Comparison of ENCODE assay signal across 1 cellular context in genomic region chr6:30163090-30163917, GRCh38.
A peak's percentile ranks its signal among the peaks of the same experiment; 100 is the strongest.
TF ChIP-seq lines count a peak whose summit lies in the region.

TRIM15 (plus strand) TSS chr6:30163546; CDS start chr6:30163685, 139 bp downstream.

TF ChIP-seq in HepG2, 621 proteins besides CTCF, POLR2A, EP300 and RAD21 (continued from another document and continues in another):
- TF ChIP-seq, protein P1, sequence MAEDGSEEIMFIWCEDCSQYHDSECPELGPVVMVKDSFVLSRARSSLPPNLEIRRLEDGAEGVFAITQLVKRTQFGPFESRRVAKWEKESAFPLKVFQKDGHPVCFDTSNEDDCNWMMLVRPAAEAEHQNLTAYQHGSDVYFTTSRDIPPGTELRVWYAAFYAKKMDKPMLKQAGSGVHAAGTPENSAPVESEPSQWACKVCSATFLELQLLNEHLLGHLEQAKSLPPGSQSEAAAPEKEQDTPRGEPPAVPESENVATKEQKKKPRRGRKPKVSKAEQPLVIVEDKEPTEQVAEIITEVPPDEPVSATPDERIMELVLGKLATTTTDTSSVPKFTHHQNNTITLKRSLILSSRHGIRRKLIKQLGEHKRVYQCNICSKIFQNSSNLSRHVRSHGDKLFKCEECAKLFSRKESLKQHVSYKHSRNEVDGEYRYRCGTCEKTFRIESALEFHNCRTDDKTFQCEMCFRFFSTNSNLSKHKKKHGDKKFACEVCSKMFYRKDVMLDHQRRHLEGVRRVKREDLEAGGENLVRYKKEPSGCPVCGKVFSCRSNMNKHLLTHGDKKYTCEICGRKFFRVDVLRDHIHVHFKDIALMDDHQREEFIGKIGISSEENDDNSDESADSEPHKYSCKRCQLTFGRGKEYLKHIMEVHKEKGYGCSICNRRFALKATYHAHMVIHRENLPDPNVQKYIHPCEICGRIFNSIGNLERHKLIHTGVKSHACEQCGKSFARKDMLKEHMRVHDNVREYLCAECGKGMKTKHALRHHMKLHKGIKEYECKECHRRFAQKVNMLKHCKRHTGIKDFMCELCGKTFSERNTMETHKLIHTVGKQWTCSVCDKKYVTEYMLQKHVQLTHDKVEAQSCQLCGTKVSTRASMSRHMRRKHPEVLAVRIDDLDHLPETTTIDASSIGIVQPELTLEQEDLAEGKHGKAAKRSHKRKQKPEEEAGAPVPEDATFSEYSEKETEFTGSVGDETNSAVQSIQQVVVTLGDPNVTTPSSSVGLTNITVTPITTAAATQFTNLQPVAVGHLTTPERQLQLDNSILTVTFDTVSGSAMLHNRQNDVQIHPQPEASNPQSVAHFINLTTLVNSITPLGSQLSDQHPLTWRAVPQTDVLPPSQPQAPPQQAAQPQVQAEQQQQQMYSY (CRISPR knock-in tag; IDR thresholded peaks at IDR 0.05) = no peak
- TF ChIP-seq, protein P2, sequence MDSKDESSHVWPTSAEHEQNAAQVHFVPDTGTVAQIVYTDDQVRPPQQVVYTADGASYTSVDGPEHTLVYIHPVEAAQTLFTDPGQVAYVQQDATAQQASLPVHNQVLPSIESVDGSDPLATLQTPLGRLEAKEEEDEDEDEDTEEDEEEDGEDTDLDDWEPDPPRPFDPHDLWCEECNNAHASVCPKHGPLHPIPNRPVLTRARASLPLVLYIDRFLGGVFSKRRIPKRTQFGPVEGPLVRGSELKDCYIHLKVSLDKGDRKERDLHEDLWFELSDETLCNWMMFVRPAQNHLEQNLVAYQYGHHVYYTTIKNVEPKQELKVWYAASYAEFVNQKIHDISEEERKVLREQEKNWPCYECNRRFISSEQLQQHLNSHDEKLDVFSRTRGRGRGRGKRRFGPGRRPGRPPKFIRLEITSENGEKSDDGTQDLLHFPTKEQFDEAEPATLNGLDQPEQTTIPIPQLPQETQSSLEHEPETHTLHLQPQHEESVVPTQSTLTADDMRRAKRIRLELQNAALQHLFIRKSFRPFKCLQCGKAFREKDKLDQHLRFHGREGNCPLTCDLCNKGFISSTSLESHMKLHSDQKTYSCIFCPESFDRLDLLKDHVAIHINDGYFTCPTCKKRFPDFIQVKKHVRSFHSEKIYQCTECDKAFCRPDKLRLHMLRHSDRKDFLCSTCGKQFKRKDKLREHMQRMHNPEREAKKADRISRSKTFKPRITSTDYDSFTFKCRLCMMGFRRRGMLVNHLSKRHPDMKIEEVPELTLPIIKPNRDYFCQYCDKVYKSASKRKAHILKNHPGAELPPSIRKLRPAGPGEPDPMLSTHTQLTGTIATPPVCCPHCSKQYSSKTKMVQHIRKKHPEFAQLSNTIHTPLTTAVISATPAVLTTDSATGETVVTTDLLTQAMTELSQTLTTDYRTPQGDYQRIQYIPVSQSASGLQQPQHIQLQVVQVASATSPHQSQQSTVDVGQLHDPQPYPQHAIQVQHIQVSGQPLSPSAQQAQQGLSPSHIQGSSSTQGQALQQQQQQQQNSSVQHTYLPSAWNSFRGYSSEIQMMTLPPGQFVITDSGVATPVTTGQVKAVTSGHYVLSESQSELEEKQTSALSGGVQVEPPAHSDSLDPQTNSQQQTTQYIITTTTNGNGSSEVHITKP (CRISPR knock-in tag; IDR thresholded peaks at IDR 0.05; ENCODE audit: low read depth) = no peak
- TF ChIP-seq ZNF280D (CRISPR knock-in tag; IDR thresholded peaks at IDR 0.05) (peak; percentile 92), ZNF777 (CRISPR knock-in tag; IDR thresholded peaks at IDR 0.05) (no peak; the same call in 1 of the 2 replicates), ZNF782 (CRISPR knock-in tag; IDR thresholded peaks at IDR 0.05; ENCODE audit: borderline replicate concordance) (no peak; the same call in 1 of the 2 replicates), HOXA5 (CRISPR knock-in tag; IDR thresholded peaks at IDR 0.05) (peak; percentile 28), IRF1 (CRISPR knock-in tag; IDR thresholded peaks at IDR 0.05; ENCODE audit: low read depth) (no peak), HNF4A (CRISPR knock-in tag; IDR thresholded peaks at IDR 0.05) (peak; percentile 94), PAF1 (CRISPR knock-in tag; IDR thresholded peaks at IDR 0.05) (no peak), SOX6 (IDR thresholded peaks at IDR 0.05) (no peak), SOX6 (CRISPR knock-in tag; IDR thresholded peaks at IDR 0.05) (peak; percentile 84), ATF2 (CRISPR knock-in tag; IDR thresholded peaks at IDR 0.05) (peak; percentile 38; the same call in 1 of the 2 replicates), ZBTB10 (CRISPR knock-in tag; IDR thresholded peaks at IDR 0.05; ENCODE audit: borderline replicate concordance) (no peak), FOSL1 (CRISPR knock-in tag; IDR thresholded peaks at IDR 0.05; ENCODE audit: borderline replicate concordance) (no peak), RFX1 (IDR thresholded peaks at IDR 0.05) (no peak), ZNF234 (CRISPR knock-in tag; conservative IDR thresholded peaks at IDR 0.05) (no peak), ZKSCAN8 (CRISPR knock-in tag; IDR thresholded peaks at IDR 0.05; ENCODE audit: borderline replicate concordance) (peak; percentile 28; the same call in 1 of the 2 replicates), ZNF580 (CRISPR knock-in tag; IDR thresholded peaks at IDR 0.05; ENCODE audit: borderline replicate concordance, low read depth) (no peak; the same call in 1 of the 2 replicates), BCL3 (CRISPR knock-in tag; IDR thresholded peaks at IDR 0.05) (no peak), MIXL1 (CRISPR knock-in tag; IDR thresholded peaks at IDR 0.05) (no peak), ZNF563 (CRISPR knock-in tag; IDR thresholded peaks at IDR 0.05) (peak; percentile 59; the same call in 1 of the 2 replicates), ZNF740 (CRISPR knock-in tag; IDR thresholded peaks at IDR 0.05) (no peak), ZNF792 (CRISPR knock-in tag; IDR thresholded peaks at IDR 0.05) (no peak), REL (CRISPR knock-in tag; conservative IDR thresholded peaks at IDR 0.05) (peak; percentile 64; the same call in 1 of the 2 replicates)
- TF ChIP-seq, protein P3, sequence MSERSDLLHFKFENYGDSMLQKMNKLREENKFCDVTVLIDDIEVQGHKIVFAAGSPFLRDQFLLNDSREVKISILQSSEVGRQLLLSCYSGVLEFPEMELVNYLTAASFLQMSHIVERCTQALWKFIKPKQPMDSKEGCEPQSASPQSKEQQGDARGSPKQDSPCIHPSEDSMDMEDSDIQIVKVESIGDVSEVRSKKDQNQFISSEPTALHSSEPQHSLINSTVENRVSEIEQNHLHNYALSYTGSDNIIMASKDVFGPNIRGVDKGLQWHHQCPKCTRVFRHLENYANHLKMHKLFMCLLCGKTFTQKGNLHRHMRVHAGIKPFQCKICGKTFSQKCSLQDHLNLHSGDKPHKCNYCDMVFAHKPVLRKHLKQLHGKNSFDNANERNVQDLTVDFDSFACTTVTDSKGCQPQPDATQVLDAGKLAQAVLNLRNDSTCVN (CRISPR knock-in tag; IDR thresholded peaks at IDR 0.05; ENCODE audit: borderline replicate concordance) = no peak
- TF ChIP-seq, protein P4, sequence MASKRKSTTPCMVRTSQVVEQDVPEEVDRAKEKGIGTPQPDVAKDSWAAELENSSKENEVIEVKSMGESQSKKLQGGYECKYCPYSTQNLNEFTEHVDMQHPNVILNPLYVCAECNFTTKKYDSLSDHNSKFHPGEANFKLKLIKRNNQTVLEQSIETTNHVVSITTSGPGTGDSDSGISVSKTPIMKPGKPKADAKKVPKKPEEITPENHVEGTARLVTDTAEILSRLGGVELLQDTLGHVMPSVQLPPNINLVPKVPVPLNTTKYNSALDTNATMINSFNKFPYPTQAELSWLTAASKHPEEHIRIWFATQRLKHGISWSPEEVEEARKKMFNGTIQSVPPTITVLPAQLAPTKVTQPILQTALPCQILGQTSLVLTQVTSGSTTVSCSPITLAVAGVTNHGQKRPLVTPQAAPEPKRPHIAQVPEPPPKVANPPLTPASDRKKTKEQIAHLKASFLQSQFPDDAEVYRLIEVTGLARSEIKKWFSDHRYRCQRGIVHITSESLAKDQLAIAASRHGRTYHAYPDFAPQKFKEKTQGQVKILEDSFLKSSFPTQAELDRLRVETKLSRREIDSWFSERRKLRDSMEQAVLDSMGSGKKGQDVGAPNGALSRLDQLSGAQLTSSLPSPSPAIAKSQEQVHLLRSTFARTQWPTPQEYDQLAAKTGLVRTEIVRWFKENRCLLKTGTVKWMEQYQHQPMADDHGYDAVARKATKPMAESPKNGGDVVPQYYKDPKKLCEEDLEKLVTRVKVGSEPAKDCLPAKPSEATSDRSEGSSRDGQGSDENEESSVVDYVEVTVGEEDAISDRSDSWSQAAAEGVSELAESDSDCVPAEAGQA (IDR thresholded peaks at IDR 0.05; ENCODE audit: low read depth) = no peak; the same call in 1 of the 2 replicates
- TF ChIP-seq, protein P4 (CRISPR knock-in tag; IDR thresholded peaks at IDR 0.05; ENCODE audit: borderline replicate concordance) = no peak
